In the genomic region with DNA sequence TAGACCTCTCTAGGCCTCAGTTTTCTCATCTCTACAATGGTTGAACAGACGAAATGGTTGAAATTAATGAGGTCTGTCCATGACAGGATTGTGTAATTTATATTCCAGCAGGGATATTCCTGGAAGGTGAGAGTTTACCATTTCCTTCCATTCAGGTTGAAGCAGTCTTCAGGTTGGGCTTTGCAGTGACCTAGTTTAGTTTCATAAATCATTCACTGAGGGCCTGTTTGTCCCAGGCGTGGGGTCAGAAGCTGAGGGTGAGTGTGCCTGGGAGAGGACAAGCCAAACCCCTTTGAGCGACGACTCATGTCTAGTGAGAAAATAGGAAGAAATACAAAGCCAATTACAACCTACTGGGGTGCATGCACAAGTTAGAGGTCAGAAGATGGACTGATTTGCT, we compare ENCODE assay signal across 19 cellular contexts. TPM values are rescaled to one million over a fixed set of nuclear protein-coding genes. Genes with fewer than 3 reads are reported as not detected.
A peak's percentile ranks its signal among the peaks of the same experiment; 100 is the strongest.
DNase-seq lines count a peak whose midpoint lies in the region; TF ChIP-seq lines count a peak whose summit lies in the region.
"Had no signal": no experiment of that assay in that cellular context is flagged by ENCODE, and none has a peak within 500 bp of the region (broad histone marks: within the 10 kb centered on the region; RNA-seq: fewer than 3 reads in every experiment).

No MANE protein-coding gene starts in this region.

- TF ChIP-seq CTCF in mammary epithelial cell (conservative IDR thresholded peaks at IDR 0.05 in 1 of 2, IDR thresholded peaks at IDR 0.05 in 1 of 2; ENCODE audit: extremely low read depth in 1 of 2, insufficient read depth in 1 of 2, low read depth in 1 of 2, low read length in 2 of 2) (no peak), breast epithelium (IDR thresholded peaks at IDR 0.05) (no peak), epithelial cell of proximal tubule (conservative IDR thresholded peaks at IDR 0.05; ENCODE audit: low read depth, low read length) (no peak), sigmoid colon (IDR thresholded peaks at IDR 0.05) (no peak)

- POLR2A ChIA-PET in CD8-positive, alpha-beta memory T cell (lab: Charles Lee) = no interaction called here

- CTCF ChIA-PET in mammary epithelial cell (lab: Charles Lee; ENCODE audit: low non-redundant PET) = no interaction called here
- CTCF ChIA-PET in CD8-positive, alpha-beta memory T cell (lab: Charles Lee) = no interaction called here

- H3K27ac Mint-ChIP-seq in CD8-positive, alpha-beta memory T cell = no peak overlapping the region
- H3K27ac Mint-ChIP-seq: CD4-positive, alpha-beta T cell; IgD-negative memory B cell had no signal

- H3K36me3 Mint-ChIP-seq in CD8-positive, alpha-beta memory T cell = no peaks in the 10 kb centered on the region

- no peaks in the 10 kb centered on the region for H4K20me1 ChIP-seq in mammary epithelial cell (ENCODE audit: insufficient read depth, low read length)

- H3K4me1 ChIP-seq in mammary epithelial cell (ENCODE audit: insufficient read depth, low read length) = peaks cover 44% of the 10 kb centered on the region
- no peaks in the 10 kb centered on the region for H3K4me1 ChIP-seq in breast epithelium
- H3K4me1 ChIP-seq in sigmoid colon = no peaks in the 10 kb centered on the region
- H3K4me1 ChIP-seq in CD8-positive, alpha-beta memory T cell (ENCODE audit: insufficient read depth, low read length) = no peaks in the 10 kb centered on the region
- H3K4me1 ChIP-seq: A549, HAP-1 had no signal

- TF ChIP-seq EP300 in sigmoid colon (IDR thresholded peaks at IDR 0.05) = no peak

- H3K79me2 ChIP-seq in mammary epithelial cell (ENCODE audit: insufficient read depth, low read length) = no peaks in the 10 kb centered on the region

- H3K27ac ChIP-seq in mammary epithelial cell (ENCODE audit: insufficient read depth, low read depth, low read length) (no peak overlapping the region), breast epithelium (no peak overlapping the region), sigmoid colon (no peak overlapping the region)
- H3K27ac ChIP-seq in CD8-positive, alpha-beta memory T cell (ENCODE audit: low read depth, low read length) = no peak overlapping the region
- H3K27ac ChIP-seq: 22Rv1, A549, C4-2B, GM23248 had no signal

- no peak for TF ChIP-seq POLR2A in breast epithelium (IDR thresholded peaks at IDR 0.05)
- TF ChIP-seq POLR2A in sigmoid colon (IDR thresholded peaks at IDR 0.05) = no peak

- H3K4me1 Mint-ChIP-seq in CD8-positive, alpha-beta memory T cell = no peaks in the 10 kb centered on the region
- H3K4me1 Mint-ChIP-seq: IgD-negative memory B cell had no signal

- H3K27me3 Mint-ChIP-seq in CD8-positive, alpha-beta memory T cell = peaks cover 3 to 23% of the 10 kb centered on the region in 2 donors

- no peaks in the 10 kb centered on the region for H3K36me3 ChIP-seq in mammary epithelial cell (ENCODE audit: insufficient read depth, low read length)
- H3K36me3 ChIP-seq in breast epithelium = no peaks in the 10 kb centered on the region
- H3K36me3 ChIP-seq in sigmoid colon = no peaks in the 10 kb centered on the region
- no peaks in the 10 kb centered on the region for H3K36me3 ChIP-seq in CD8-positive, alpha-beta memory T cell (ENCODE audit: insufficient read depth, low read length)
- H3K36me3 ChIP-seq: HAP-1 had no signal

- H3K4me2 ChIP-seq in mammary epithelial cell (ENCODE audit: insufficient read depth, low read depth, low read length) = peak overlapping the region; percentile 11
- H3K4me2 ChIP-seq: A549 had no signal

- H3K4me3 Mint-ChIP-seq in CD8-positive, alpha-beta memory T cell = no peak overlapping the region
- H3K4me3 Mint-ChIP-seq: CD4-positive, alpha-beta T cell; IgD-negative memory B cell had no signal

- intact Hi-C loops in mammary epithelial cell (cut with micrococcal nuclease) = no loop called here
- intact Hi-C loops in breast epithelium (cut with DNase I; ENCODE audit: low total_unique reads) = loop anchor here (2.0 kb wide), 1 partner anchor 26 kb away; no protein-coding TSS in a partner anchor
- intact Hi-C loops in sigmoid colon (cut with DNase I) = no loop called here

- 66% methylated on average over 4 of the region's 4 CpGs for WGBS in mammary epithelial cell (ENCODE audit: low coverage, missing lambda C conversion rate)
- WGBS in sigmoid colon, 2 donors = 80 to 86% methylated on average over 4 of the region's 4 CpGs

- BruUV-seq in mammary epithelial cell (replicated peaks; lab: Mats Ljungman, UMichigan) = no TSS peak

- in situ Hi-C loops in mammary epithelial cell (cut with MboI; ENCODE audit: low sequenced_read_pairs in 2 of 2) = no loop called here

- no peaks in the 10 kb centered on the region for H3K27me3 ChIP-seq in mammary epithelial cell (ENCODE audit: insufficient read depth, low read length)
- no peaks in the 10 kb centered on the region for H3K27me3 ChIP-seq in breast epithelium
- no peaks in the 10 kb centered on the region for H3K27me3 ChIP-seq in sigmoid colon
- no peaks in the 10 kb centered on the region for H3K27me3 ChIP-seq in CD8-positive, alpha-beta memory T cell (ENCODE audit: insufficient read depth, low read length, poor library complexity, severe bottlenecking)

- H3K4me3 ChIP-seq in mammary epithelial cell (replicated peaks in 1 of 3; ENCODE audit: insufficient read depth in 1 of 3, low read depth in 2 of 3, low read length in 3 of 3) (no peak overlapping the region), breast epithelium (no peak overlapping the region), epithelial cell of proximal tubule (ENCODE audit: low read depth, low read length) (no peak overlapping the region), sigmoid colon (no peak overlapping the region)
- no peak overlapping the region for H3K4me3 ChIP-seq in CD8-positive, alpha-beta memory T cell (ENCODE audit: low read length)
- H3K4me3 ChIP-seq: A549, GM12878, GM23248, HAP-1 had no signal

- H3K9me3 ChIP-seq in mammary epithelial cell (replicated peaks; ENCODE audit: insufficient read depth, low read length) (no peaks in the 10 kb centered on the region), breast epithelium (peaks cover under 1 to 3% of the 10 kb centered on the region in 2 donors), sigmoid colon (peaks cover 0 to 5% (median under 1%) of the 10 kb centered on the region in 4 donors)
- H3K9me3 ChIP-seq in CD8-positive, alpha-beta memory T cell (ENCODE audit: low read length) = no peaks in the 10 kb centered on the region
- H3K9me3 ChIP-seq: A549 had no signal

- DNase-seq in mammary epithelial cell = peak; percentile 11
- DNase-seq in breast epithelium (ENCODE audit: low spot score in 2 of 2) = no peak
- peak; percentile 82 for DNase-seq in epithelial cell of proximal tubule (ENCODE audit: low read depth)
- peak; percentile 88 for DNase-seq in kidney tubule cell (ENCODE audit: low spot score)
- DNase-seq in renal cortical epithelial cell (ENCODE audit: low read depth) = peak; percentile 96
- no peak for DNase-seq in sigmoid colon
- no peak for DNase-seq in CD8-positive, alpha-beta memory T cell
- DNase-seq in activated CD4-positive, alpha-beta T cell treated with anti-CD3 and anti-CD28 coated beads, Interleukin-2, amount 50 U/mL, for 4 hours = no peak
- DNase-seq: AML-193; Calu3; CD4-positive, alpha-beta T cell; DMS79 treated with DMSO at 0.1 percent for 48 hours; GM23248 had no signal

- H3K9ac ChIP-seq in mammary epithelial cell (ENCODE audit: insufficient read depth, low read length) = no peak overlapping the region
- H3K9ac ChIP-seq: GM23248 had no signal

- H3K9me3 Mint-ChIP-seq in CD8-positive, alpha-beta memory T cell = peaks cover 0 to 2% (median 2%) of the 10 kb centered on the region in 5 donors

- no peak overlapping the region for H2AFZ ChIP-seq in mammary epithelial cell (ENCODE audit: low read depth, low read length)
- H2AFZ ChIP-seq: GM23248 had no signal

- dilution Hi-C loops in mammary epithelial cell (cut with HindIII; ENCODE audit: low sequenced_read_pairs) = no loop called here

RNA-seq across cellular contexts. Expression of a gene that starts 57.2 kb away (rescaled TPM):
- total RNA-seq in mammary epithelial cell (under 1 TPM in 1 of 2 donors, not detected in 1; 0.17 TPM), breast epithelium (1 to 10 TPM in 2 of 3 donors, under 1 TPM in 1; 0.59 to 3.4 (median 2.3) TPM), epithelial cell of proximal tubule (0.14 and 1.3 TPM in 2 replicates), renal cortical epithelial cell (1.4 and 3.2 TPM in 2 replicates), sigmoid colon (10 to 100 TPM in 1 of 4 donors, 1 to 10 TPM in 3; 4.6 to 10.2 (median 6.1) TPM)
- polyA plus RNA-seq in mammary epithelial cell (0.05 TPM), sigmoid colon (under 1 TPM in 2 of 3 donors, not detected in 1; 0.32 to 0.69 TPM)
- polyA minus RNA-seq in mammary epithelial cell = not detected
- total RNA-seq in CD8-positive, alpha-beta memory T cell = not detected
- polyA plus RNA-seq in CD8-positive, alpha-beta memory T cell = not detected
- total RNA-seq: Calu3, GM12878 had no signal
- polyA plus RNA-seq: GM12878, IgD-negative memory B cell had no signal

Comparison
In these comparisons a context has a peak if more than half of its experiments do, and no peak if none do; other contexts are left out.
1. DNase-seq: peak in mammary epithelial cell (single experiment), epithelial cell of proximal tubule (single experiment), kidney tubule cell (single experiment) and renal cortical epithelial cell (single experiment); none in breast epithelium (0 of 2), sigmoid colon (single experiment), CD8-positive, alpha-beta memory T cell (0 of 5) and activated CD4-positive, alpha-beta T cell treated with anti-CD3 and anti-CD28 coated beads, Interleukin-2, amount 50 U/mL, for 4 hours (0 of 2).